ENCODE assay signal across 1 cellular context in genomic region chr12:60066655-60067054, GRCh38.
TF ChIP-seq lines count a peak whose summit lies in the region.

No MANE protein-coding gene starts in this region.

TF ChIP-seq in GM23338, 12 proteins besides CTCF, POLR2A, EP300 and RAD21 (continued from another document):
- TF ChIP-seq REST (IDR thresholded peaks at IDR 0.05; ENCODE audit: unreplicated experiment) (no peak), JUNB (IDR thresholded peaks at IDR 0.05; ENCODE audit: unreplicated experiment) (no peak), POLR2AphosphoS5 (IDR thresholded peaks at IDR 0.05; ENCODE audit: low read depth) (no peak)
